In the genomic region with DNA sequence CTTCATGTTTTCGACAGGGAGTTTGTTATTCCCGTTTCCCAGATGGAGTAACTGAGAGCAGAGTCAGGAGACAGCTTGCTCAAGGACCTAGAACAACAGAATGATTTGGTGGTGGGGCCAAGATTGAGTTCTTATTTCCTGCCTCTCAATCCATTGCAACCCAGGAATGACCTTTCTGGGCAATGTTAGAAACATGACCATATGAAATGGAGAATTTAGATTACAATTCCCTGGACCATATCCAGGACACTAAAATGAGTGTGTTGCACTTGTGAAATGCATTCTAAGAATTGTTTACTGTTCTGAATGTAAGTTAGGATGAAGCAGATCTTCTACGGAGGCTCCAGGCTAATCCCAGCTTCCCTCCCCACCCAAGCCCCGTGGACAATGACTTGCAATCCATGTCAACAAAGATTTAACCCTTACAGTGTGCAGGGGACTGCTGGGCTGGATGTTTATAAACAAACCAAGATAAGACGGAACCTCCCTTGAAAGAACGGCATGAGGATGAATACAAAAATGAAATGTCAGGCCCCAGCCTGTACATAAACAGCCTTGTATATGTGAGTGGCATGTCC, we compare ENCODE assay signal across 25 cellular contexts. TPM values are rescaled to one million over a fixed set of nuclear protein-coding genes. Genes with fewer than 3 reads are reported as not detected.
DNase-seq lines count a peak whose midpoint lies in the region; ATAC-seq and TF ChIP-seq lines count a peak whose summit lies in the region.
"Had no signal": no experiment of that assay in that cellular context is flagged by ENCODE, and none has a peak within 500 bp of the region (broad histone marks: within the 10 kb centered on the region; RNA-seq: fewer than 3 reads in every experiment).

No MANE protein-coding gene starts in this region.

- ATAC-seq in HG03571 (IDR thresholded peaks at IDR 0.05; ENCODE audit: unreplicated experiment) = no peak
- ATAC-seq in HG03457 (IDR thresholded peaks at IDR 0.05; ENCODE audit: unreplicated experiment) = no peak
- ATAC-seq: A549, Panc1, SK-N-SH treated with all-trans-retinoic acid at 6 μM for 48 hours had no signal

- H3K4me1 ChIP-seq in adipocyte (ENCODE audit: control insufficient read depth, insufficient read depth, low read length) (peaks cover 4% of the 10 kb centered on the region), BE2C (no peaks in the 10 kb centered on the region)
- H3K4me1 ChIP-seq: A549 had no signal

- H3K27me3 ChIP-seq in adipocyte (replicated peaks; ENCODE audit: control insufficient read depth, insufficient read depth, low read length) = no peaks in the 10 kb centered on the region
- no peaks in the 10 kb centered on the region for H3K27me3 ChIP-seq in BE2C

- no peak overlapping the region for H3K9ac ChIP-seq in adipocyte (ENCODE audit: low read length)

- H3K4me3 ChIP-seq in adipocyte (ENCODE audit: low read length) (no peak overlapping the region), BE2C (ENCODE audit: low read depth, low read length) (no peak overlapping the region)
- H3K4me3 ChIP-seq: A549 had no signal

- no peaks in the 10 kb centered on the region for H3K36me3 ChIP-seq in adipocyte (ENCODE audit: control insufficient read depth, insufficient read depth, low read length, severe bottlenecking)
- no peaks in the 10 kb centered on the region for H3K36me3 ChIP-seq in BE2C

- H3K9me3 ChIP-seq in adipocyte (ENCODE audit: control insufficient read depth, low read length) = no peaks in the 10 kb centered on the region
- H3K9me3 ChIP-seq in BE2C = no peaks in the 10 kb centered on the region
- H3K9me3 ChIP-seq: A549 had no signal

- no peak for TF ChIP-seq CTCF in BE2C (IDR thresholded peaks at IDR 0.05; ENCODE audit: low read depth, low read length)

- DNase-seq in H4 (ENCODE audit: low spot score) (peak; percentile 39), adipocyte (ENCODE audit: low read depth) (peak; percentile 54), fibroblast of gingiva (ENCODE audit: low read depth) (peak; percentile 29), iris pigment epithelial cell (ENCODE audit: low read depth) (peak; percentile 37), GM19238 (ENCODE audit: insufficient read length, low spot score) (no peak), BE2C (no peak)
- DNase-seq: CD4-positive, alpha-beta T cell; COR-L47; DMS 273 treated with DMSO at 0.1 percent for 48 hours; DMS79 treated with DMSO at 0.1 percent for 48 hours; GOT3; IMR-90; NCI-H1105; NCI-H146; NCI-H2029; NCI-H2227 treated with DMSO at 0.1 percent for 48 hours; NCI-H510A treated with DMSO at 0.1 percent for 48 hours; NCI-H748 treated with DMSO at 0.1 percent for 48 hours; SIG-M5 had no signal

RNA-seq across cellular contexts. Expression of gene HAO2, which starts 31.8 kb away (rescaled TPM):
- not detected in 2 replicates for total RNA-seq in H4 (2014; rRNA removed; shearing (Covaris generic))
- not detected for polyA plus RNA-seq in BE2C (2012; ENCODE audit: insufficient read depth, insufficient read length, low read depth)
- total RNA-seq: CD4-positive, alpha-beta T cell; IMR-90 had no signal
- polyA plus RNA-seq: BJ, IMR-90 had no signal

Comparison
In these comparisons a context has a peak if more than half of its experiments do, and no peak if none do; other contexts are left out.
1. DNase-seq: peak in H4 (single experiment), adipocyte (single experiment), fibroblast of gingiva (single experiment) and iris pigment epithelial cell (single experiment); none in GM19238 (single experiment) and BE2C (single experiment).